Comparison of ENCODE assay signal across 8 cellular contexts in the genomic region with DNA sequence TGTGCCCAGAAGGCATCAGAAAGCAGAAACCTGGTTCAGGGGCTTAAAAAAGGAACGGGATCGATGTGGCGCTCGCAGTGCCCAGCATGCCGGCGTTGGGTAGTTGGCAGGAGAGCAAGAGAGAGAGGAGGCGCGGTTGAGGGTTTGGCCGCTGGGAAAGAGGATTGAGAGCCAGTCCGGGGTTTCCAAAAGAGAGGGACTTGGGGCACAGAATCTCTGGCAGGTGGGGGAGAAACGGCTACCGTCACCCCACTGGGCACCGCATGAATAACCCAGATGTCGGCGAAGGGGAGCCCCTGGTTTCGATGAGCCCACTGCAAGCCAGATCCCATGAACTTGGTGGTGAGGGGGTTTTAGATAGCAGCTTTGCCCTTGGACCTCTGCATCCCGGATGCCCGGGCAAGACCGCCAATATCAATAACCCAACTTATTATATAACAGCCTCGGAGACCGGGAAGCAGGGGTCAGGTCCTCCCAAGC.
DNase-seq lines count a peak whose midpoint lies in the region; ATAC-seq and TF ChIP-seq lines count a peak whose summit lies in the region.

No MANE protein-coding gene starts in this region.

- no peak for DNase-seq in activated CD4-positive, alpha-beta T cell treated with anti-CD3 and anti-CD28 coated beads, Interleukin-2, amount 10 ng/mL, durations not matched to agents 24 days and 14 days
- no peak for DNase-seq in activated CD4-positive, alpha-beta T cell treated with anti-CD3 and anti-CD28 coated beads for 4 hours
- DNase-seq in fibroblast of mammary gland (ENCODE audit: low read depth) (no peak), osteocyte (ENCODE audit: extremely low spot score, unreplicated experiment) (no peak), A172 (ENCODE audit: low spot score) (no peak), omental fat pad (ENCODE audit: low spot score) (no peak)

- TF ChIP-seq CTCF in SU-DHL-6 (IDR thresholded peaks at IDR 0.05; ENCODE audit: insufficient read depth, low read length, poor library complexity, severe bottlenecking) (no peak), fibroblast of mammary gland (conservative IDR thresholded peaks at IDR 0.05; ENCODE audit: control insufficient read depth, insufficient read depth, low read depth, low read length) (no peak), osteocyte (IDR thresholded peaks at IDR 0.05) (no peak), omental fat pad (IDR thresholded peaks at IDR 0.05) (no peak)

- no peaks in the 10 kb centered on the region for H3K36me3 ChIP-seq in SU-DHL-6 (ENCODE audit: low read length)

- no peaks in the 10 kb centered on the region for H3K9me3 Mint-ChIP-seq in activated CD4-positive, alpha-beta T cell treated with anti-CD3 and anti-CD28 coated beads, Interleukin-2, amount 10 ng/mL, durations not matched to agents 24 days and 14 days
- H3K9me3 Mint-ChIP-seq in osteocyte (ENCODE audit: unreplicated experiment) = no peaks in the 10 kb centered on the region

- no peaks in the 10 kb centered on the region for H3K36me3 Mint-ChIP-seq in activated CD4-positive, alpha-beta T cell treated with anti-CD3 and anti-CD28 coated beads, Interleukin-2, amount 10 ng/mL, durations not matched to agents 24 days and 14 days (ENCODE audit: low read depth)
- no peaks in the 10 kb centered on the region for H3K36me3 Mint-ChIP-seq in osteocyte (ENCODE audit: unreplicated experiment)

- peak overlapping the region; percentile 84 for H3K27ac Mint-ChIP-seq in activated CD4-positive, alpha-beta T cell treated with anti-CD3 and anti-CD28 coated beads, Interleukin-2, amount 10 ng/mL, durations not matched to agents 24 days and 14 days
- H3K27ac Mint-ChIP-seq in osteocyte (ENCODE audit: unreplicated experiment) = peak overlapping the region; percentile 78

- H3K27me3 ChIP-seq in SU-DHL-6 (ENCODE audit: low read length) = no peaks in the 10 kb centered on the region

- peak overlapping the region; percentile 76 for H3K4me3 Mint-ChIP-seq in activated CD4-positive, alpha-beta T cell treated with anti-CD3 and anti-CD28 coated beads, Interleukin-2, amount 10 ng/mL, durations not matched to agents 24 days and 14 days
- peak overlapping the region; percentile 61 for H3K4me3 Mint-ChIP-seq in osteocyte (ENCODE audit: unreplicated experiment)

- no peak overlapping the region for H3K27ac ChIP-seq in SU-DHL-6 (ENCODE audit: low read depth, low read length)

- peaks cover 29% of the 10 kb centered on the region for H3K27me3 Mint-ChIP-seq in activated CD4-positive, alpha-beta T cell treated with anti-CD3 and anti-CD28 coated beads, Interleukin-2, amount 10 ng/mL, durations not matched to agents 24 days and 14 days
- H3K27me3 Mint-ChIP-seq in osteocyte (ENCODE audit: unreplicated experiment) = peaks cover 12% of the 10 kb centered on the region

- H4K20me1 ChIP-seq in SU-DHL-6 (ENCODE audit: low read depth, low read length) = no peaks in the 10 kb centered on the region

- H3K4me2 ChIP-seq in SU-DHL-6 (ENCODE audit: low read depth, low read length, poor library complexity, severe bottlenecking) = peak overlapping the region; percentile 69

- ATAC-seq in HG03095 (IDR thresholded peaks at IDR 0.05; ENCODE audit: unreplicated experiment) (no peak), omental fat pad (ENCODE audit: low FRiP score) (no peak)

- intact Hi-C loops in activated CD4-positive, alpha-beta T cell treated with anti-CD3 and anti-CD28 coated beads, Interleukin-2, amount 10 ng/mL, durations not matched to agents 24 days and 14 days (cut with micrococcal nuclease) = loop anchor here (1.0 to 5.0 kb wide), 4 partner anchors 80 to 257 kb away; no protein-coding TSS in a partner anchor

- peak overlapping the region; percentile 63 for H3K4me3 ChIP-seq in SU-DHL-6 (ENCODE audit: insufficient read depth, low read length, poor library complexity, severe bottlenecking)
- H3K4me3 ChIP-seq in fibroblast of mammary gland (ENCODE audit: control insufficient read depth, low read depth, low read length) = peak overlapping the region; percentile 33

- peaks cover 31% of the 10 kb centered on the region for H3K4me1 Mint-ChIP-seq in activated CD4-positive, alpha-beta T cell treated with anti-CD3 and anti-CD28 coated beads, Interleukin-2, amount 10 ng/mL, durations not matched to agents 24 days and 14 days
- peaks cover 27% of the 10 kb centered on the region for H3K4me1 Mint-ChIP-seq in osteocyte (ENCODE audit: unreplicated experiment)

- H3F3A ChIP-seq in SU-DHL-6 (ENCODE audit: insufficient read depth) = peaks cover 7% of the 10 kb centered on the region; the same call in 1 of the 2 replicates

- H3K9ac ChIP-seq in SU-DHL-6 (ENCODE audit: low read length) = peak overlapping the region; percentile 50; the same call in 1 of the 2 replicates

- no peaks in the 10 kb centered on the region for H3K9me3 ChIP-seq in SU-DHL-6 (ENCODE audit: insufficient read depth, low read length)

- no peaks in the 10 kb centered on the region for H3K79me2 ChIP-seq in SU-DHL-6 (ENCODE audit: insufficient read depth, low read length)

- no peaks in the 10 kb centered on the region for H3K9me2 ChIP-seq in SU-DHL-6 (replicated peaks; ENCODE audit: insufficient read depth, low read length)

- peak overlapping the region; percentile 70 for H2AFZ ChIP-seq in SU-DHL-6 (ENCODE audit: low read depth, low read length, severe bottlenecking)
